8 cellular contexts compared by ENCODE assay signal in the genomic region with DNA sequence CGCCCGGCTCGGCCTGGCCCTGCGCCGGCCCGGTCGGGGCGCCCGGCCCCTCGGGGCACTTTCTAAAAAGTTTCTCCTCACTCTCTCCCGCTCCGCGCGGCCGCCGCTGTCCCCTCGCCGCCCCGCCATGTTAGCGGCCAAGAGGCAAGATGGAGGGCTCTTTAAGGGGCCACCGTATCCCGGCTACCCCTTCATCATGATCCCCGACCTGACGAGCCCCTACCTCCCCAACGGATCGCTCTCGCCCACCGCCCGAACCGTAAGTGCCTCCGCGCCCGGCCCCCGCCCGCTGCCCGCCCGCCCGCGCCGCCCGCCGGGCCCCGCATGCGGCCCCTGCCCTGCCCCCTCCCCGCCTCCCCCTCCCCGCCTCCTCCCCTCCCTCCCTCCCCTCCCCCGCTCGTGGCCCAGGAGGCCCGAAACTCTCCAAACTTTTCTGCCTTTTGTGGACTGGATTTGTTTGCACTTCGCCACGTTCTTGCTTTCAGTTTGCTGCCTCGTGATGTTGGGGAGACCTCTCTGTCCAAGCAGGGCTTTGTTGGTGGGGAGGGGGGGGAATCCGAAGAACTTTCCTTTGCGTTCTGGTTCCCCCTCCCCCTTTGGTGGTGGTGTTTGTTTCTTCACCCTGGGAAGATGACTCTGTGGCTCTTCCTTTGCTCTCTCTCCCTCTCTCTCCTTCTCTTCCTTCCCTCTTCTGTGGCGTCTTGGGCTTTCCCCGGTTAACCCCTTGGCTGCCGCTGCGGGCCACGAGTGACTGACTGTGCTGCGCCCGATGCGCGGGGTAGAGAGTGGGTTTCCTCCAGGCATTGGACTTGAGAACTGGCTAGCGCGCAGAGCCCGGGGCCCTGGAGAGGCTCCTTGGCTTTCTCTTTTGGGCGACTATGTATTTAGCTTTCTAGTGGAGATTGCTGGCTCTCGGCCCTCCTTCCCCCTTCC. TPM values are rescaled to one million over a fixed set of nuclear protein-coding genes. Genes with fewer than 3 reads are reported as not detected.
DNase-seq lines count a peak whose midpoint lies in the region; ATAC-seq and TF ChIP-seq lines count a peak whose summit lies in the region.

No MANE protein-coding gene starts in this region.

- peak in 1 of 3 donors; percentile 16 for TF ChIP-seq CTCF in breast epithelium (IDR thresholded peaks at IDR 0.05)

- DNase-seq in Ammon's horn (ENCODE audit: low spot score), result peak; percentile 57
- DNase-seq in HK-2 (ENCODE audit: unreplicated experiment), result peak; percentile 82
- peak; percentile 8 for DNase-seq in T-helper 2 cell treated with Interferon-gamma antibody and Interleukin-4, amounts not matched to agents 5 μg/mL and 100 μg/mL, for 36 hours (ENCODE audit: low spot score)
- DNase-seq in breast epithelium (ENCODE audit: low spot score in 2 of 2), result peak; percentile 52 to 61
- peak; percentile 86 for DNase-seq in islet precursor cell

- peaks cover 79% of the 10 kb centered on the region for H3K27me3 Mint-ChIP-seq in T-helper 2 cell treated with Interferon-gamma antibody and Interleukin-4, amounts not matched to agents 5 μg/mL and 100 μg/mL, for 36 hours (ENCODE audit: low read depth)

- ATAC-seq in HG03442 (IDR thresholded peaks at IDR 0.05; ENCODE audit: unreplicated experiment) (no peak), HG02678 (IDR thresholded peaks at IDR 0.05; ENCODE audit: unreplicated experiment) (no peak)

- H3K27ac ChIP-seq in breast epithelium (peak overlapping the region; percentile 97 to 99), skin epidermis (peak overlapping the region; percentile 82 to 96 (median 90))

- no peaks in the 10 kb centered on the region for H3K27me3 ChIP-seq in breast epithelium

- peaks cover 0 to 12% of the 10 kb centered on the region in 2 donors for H3K4me1 ChIP-seq in breast epithelium

- H3K9me3 Mint-ChIP-seq in T-helper 2 cell treated with Interferon-gamma antibody and Interleukin-4, amounts not matched to agents 5 μg/mL and 100 μg/mL, for 36 hours, result no peaks in the 10 kb centered on the region

- no peak for TF ChIP-seq POLR2A in breast epithelium (IDR thresholded peaks at IDR 0.05)

- no peak overlapping the region for H3K27ac Mint-ChIP-seq in T-helper 2 cell treated with Interferon-gamma antibody and Interleukin-4, amounts not matched to agents 5 μg/mL and 100 μg/mL, for 36 hours

- H3K4me3 ChIP-seq in breast epithelium (peak overlapping the region; percentile 78 to 86 (median 79)), skin epidermis (peak overlapping the region; percentile 44 to 70 (median 63))

- peaks cover 19% of the 10 kb centered on the region for H3K4me1 Mint-ChIP-seq in T-helper 2 cell treated with Interferon-gamma antibody and Interleukin-4, amounts not matched to agents 5 μg/mL and 100 μg/mL, for 36 hours (ENCODE audit: low read depth)

- peak overlapping the region; percentile 91 for H3K4me3 Mint-ChIP-seq in T-helper 2 cell treated with Interferon-gamma antibody and Interleukin-4, amounts not matched to agents 5 μg/mL and 100 μg/mL, for 36 hours

- H3K36me3 ChIP-seq in breast epithelium, result no peaks in the 10 kb centered on the region

- no peaks in the 10 kb centered on the region for H3K36me3 Mint-ChIP-seq in T-helper 2 cell treated with Interferon-gamma antibody and Interleukin-4, amounts not matched to agents 5 μg/mL and 100 μg/mL, for 36 hours (ENCODE audit: low read depth)

- intact Hi-C loops in breast epithelium (cut with DNase I; ENCODE audit: low total_unique reads), result no loop called here

- no peaks in the 10 kb centered on the region for H3K9me3 ChIP-seq in breast epithelium

RNA-seq across cellular contexts. Expression of a gene that starts 1.6 kb away (rescaled TPM):
- total RNA-seq in breast epithelium, result 10 to 100 TPM; 33.1 to 44.2 (median 34.1) TPM

Comparison
In these comparisons a context has a peak if more than half of its experiments do, and no peak if none do; other contexts are left out.
1. DNase-seq: peak in every context shown above with its lines; median percentile 86 in islet precursor cell; 82 in HK-2; 57 in Ammon's horn; 56 in breast epithelium; 8 in T-helper 2 cell treated with Interferon-gamma antibody and Interleukin-4, amounts not matched to agents 5 μg/mL and 100 μg/mL, for 36 hours.